23 cellular contexts compared by ENCODE assay signal in the genomic region with DNA sequence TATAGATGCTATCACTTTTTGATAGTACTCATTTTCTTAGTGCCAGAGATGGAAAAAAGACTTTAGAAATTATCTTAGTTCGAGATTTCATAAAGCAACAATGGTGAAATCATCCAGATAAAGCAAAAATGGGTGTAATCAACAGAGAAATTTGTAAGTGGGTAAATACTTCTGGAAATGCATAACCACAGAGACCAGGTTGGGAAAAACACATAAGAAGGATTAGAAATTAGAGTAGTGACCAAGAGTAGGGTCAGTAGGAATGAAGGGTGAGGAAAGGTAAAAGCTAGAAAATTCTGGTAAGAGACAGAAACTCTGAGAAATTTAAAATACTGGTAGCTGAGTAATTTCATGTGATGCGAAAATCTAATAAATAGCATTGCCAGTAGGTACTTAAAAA. TPM values are rescaled to one million over a fixed set of nuclear protein-coding genes. Genes with fewer than 3 reads are reported as not detected.
DNase-seq lines count a peak whose midpoint lies in the region; FAIRE-seq and TF ChIP-seq lines count a peak whose summit lies in the region.
"Had no signal": no experiment of that assay in that cellular context is flagged by ENCODE, and none has a peak within 500 bp of the region (broad histone marks: within the 10 kb centered on the region; RNA-seq: fewer than 3 reads in every experiment).

No MANE protein-coding gene starts in this region.

- FAIRE-seq in astrocyte (lab: Jason Lieb, UNC) = no peak
- FAIRE-seq: A204.1, D721Med, GM19239 had no signal

- H3K36me3 Mint-ChIP-seq in astrocyte (ENCODE audit: low read depth, unreplicated experiment) = peaks cover 9% of the 10 kb centered on the region
- H3K36me3 Mint-ChIP-seq in mesothelial cell of epicardium = peaks cover 3% of the 10 kb centered on the region
- H3K36me3 Mint-ChIP-seq: IgD-negative memory B cell had no signal

- H2AFZ ChIP-seq in astrocyte (ENCODE audit: low read depth, low read length) (no peak overlapping the region), smooth muscle cell (ENCODE audit: low read depth) (no peak overlapping the region)

- peak; percentile 59 for DNase-seq in astrocyte (ENCODE audit: low read depth)
- DNase-seq in mesothelial cell of epicardium (ENCODE audit: low spot score in 2 of 2, unreplicated experiment in 2 of 2) = no peak
- DNase-seq in smooth muscle cell (lab: John Stamatoyannopoulos, UW; ENCODE audit: unreplicated experiment) = no peak
- DNase-seq in RKO (ENCODE audit: low spot score) = no peak
- no peak for DNase-seq in SKM-1 treated with dmso at 0.1 percent for 144 hours (lab: John Stamatoyannopoulos, UW; ENCODE audit: unreplicated experiment)
- DNase-seq in SHP77 (lab: John Stamatoyannopoulos, UW) = no peak
- DNase-seq: AML-193; CD4-positive, alpha-beta T cell; H7; MM.1S; NCI-H1417 treated with DMSO at 0.1 percent for 48 hours; NCI-H1694 treated with DMSO at 0.1 percent for 48 hours; NCI-H2081; NCI-H2227 treated with DMSO at 0.1 percent for 48 hours; NCI-H526 treated with DMSO at 0.1 percent for 48 hours; SIG-M5 had no signal

- H3K9ac ChIP-seq in HUES6 (ENCODE audit: low read length) (no peak overlapping the region), astrocyte (ENCODE audit: low read length) (peak overlapping the region; percentile 60), smooth muscle cell (ENCODE audit: low read depth) (no peak overlapping the region)
- H3K9ac ChIP-seq: BLaER1 treated with 17β-estradiol and CSF1 and Interleukin-3, amounts not matched to agents 10 nM and 100 nM; KMS-11 had no signal

- H3K4me2 ChIP-seq in astrocyte (ENCODE audit: low read length) = peak overlapping the region; percentile 65
- H3K4me2 ChIP-seq in smooth muscle cell = no peak overlapping the region
- H3K4me2 ChIP-seq: BLaER1 treated with 17β-estradiol and CSF1 and Interleukin-3, amounts not matched to agents 10 nM and 100 nM; KMS-11 had no signal

- H3K4me1 Mint-ChIP-seq in astrocyte (ENCODE audit: low read depth, unreplicated experiment) (peaks cover 43% of the 10 kb centered on the region), mesothelial cell of epicardium (peaks cover 47% of the 10 kb centered on the region)
- H3K4me1 Mint-ChIP-seq: IgD-negative memory B cell had no signal

- H3K79me2 ChIP-seq in astrocyte (ENCODE audit: insufficient read depth, low read length) (peaks cover 83% of the 10 kb centered on the region), smooth muscle cell (ENCODE audit: low read depth) (peaks cover 78% of the 10 kb centered on the region)

- no peaks in the 10 kb centered on the region for H3K9me3 ChIP-seq in HUES6 (ENCODE audit: control insufficient read depth, insufficient read depth, low read depth, low read length)
- H3K9me3 ChIP-seq in astrocyte (ENCODE audit: insufficient read depth, low read depth, low read length) = no peaks in the 10 kb centered on the region
- H3K9me3 ChIP-seq in smooth muscle cell (replicated peaks; ENCODE audit: low read depth) = no peaks in the 10 kb centered on the region

- no peaks in the 10 kb centered on the region for H3K27me3 Mint-ChIP-seq in astrocyte (ENCODE audit: low read depth, unreplicated experiment)
- H3K27me3 Mint-ChIP-seq in mesothelial cell of epicardium (ENCODE audit: low read depth) = no peaks in the 10 kb centered on the region
- H3K27me3 Mint-ChIP-seq: IgD-negative memory B cell had no signal

- H3K27me3 ChIP-seq in HUES6 (ENCODE audit: control insufficient read depth, insufficient read depth, low read length) (no peaks in the 10 kb centered on the region), astrocyte (ENCODE audit: insufficient read depth, low read length) (no peaks in the 10 kb centered on the region), smooth muscle cell (ENCODE audit: low read depth) (no peaks in the 10 kb centered on the region)
- H3K27me3 ChIP-seq: BLaER1 treated with 17β-estradiol and CSF1 and Interleukin-3, amounts not matched to agents 10 nM and 100 nM had no signal

- no peaks in the 10 kb centered on the region for H3F3A ChIP-seq in smooth muscle cell (ENCODE audit: low read depth)

- TF ChIP-seq CTCF in astrocyte (IDR thresholded peaks at IDR 0.05; ENCODE audit: insufficient read depth, low read depth, low read length) (no peak), mesothelial cell of epicardium (IDR thresholded peaks at IDR 0.05; ENCODE audit: unreplicated experiment) (no peak), smooth muscle cell (IDR thresholded peaks at IDR 0.05; ENCODE audit: borderline replicate concordance, insufficient read depth, poor library complexity, severe bottlenecking) (no peak)

- peak overlapping the region; percentile 95 for H3K27ac Mint-ChIP-seq in astrocyte (ENCODE audit: unreplicated experiment)
- peak overlapping the region; percentile 85 for H3K27ac Mint-ChIP-seq in mesothelial cell of epicardium
- H3K27ac Mint-ChIP-seq: CD4-positive, alpha-beta T cell; IgD-negative memory B cell had no signal

- WGBS in smooth muscle cell (ENCODE audit: low lambda C conversion rate) = 92% methylated on average over 2 of the region's 2 CpGs

- H3K4me1 ChIP-seq in HUES6 (ENCODE audit: control insufficient read depth, insufficient read depth, low read length) (peaks cover 5% of the 10 kb centered on the region; the same call in 1 of the 2 replicates), astrocyte (ENCODE audit: insufficient read depth, low read length) (peaks cover 30% of the 10 kb centered on the region), smooth muscle cell (ENCODE audit: low read depth) (peaks cover 10% of the 10 kb centered on the region)
- H3K4me1 ChIP-seq: BLaER1 treated with 17β-estradiol and CSF1 and Interleukin-3, amounts not matched to agents 10 nM and 100 nM had no signal

- no peaks in the 10 kb centered on the region for H4K20me1 ChIP-seq in astrocyte (ENCODE audit: insufficient read depth, low read length)
- H4K20me1 ChIP-seq in smooth muscle cell (ENCODE audit: low read depth) = no peaks in the 10 kb centered on the region
- H4K20me1 ChIP-seq: BLaER1 treated with 17β-estradiol and CSF1 and Interleukin-3, amounts not matched to agents 10 nM and 100 nM had no signal

- H3K36me3 ChIP-seq in HUES6 (ENCODE audit: control insufficient read depth, insufficient read depth, low read length) = no peaks in the 10 kb centered on the region
- peaks cover 2% of the 10 kb centered on the region for H3K36me3 ChIP-seq in astrocyte (ENCODE audit: insufficient read depth, low read length)
- H3K36me3 ChIP-seq in smooth muscle cell (ENCODE audit: low read depth) = no peaks in the 10 kb centered on the region
- H3K36me3 ChIP-seq: BLaER1 treated with 17β-estradiol and CSF1 and Interleukin-3, amounts not matched to agents 10 nM and 100 nM had no signal

- H3K27ac ChIP-seq in HUES6 (ENCODE audit: low read depth, low read length) (0 out of 2 replicates have a peak overlapping the region, but pooled peaks have one; percentile 14), astrocyte (ENCODE audit: low read depth, low read length) (peak overlapping the region; percentile 80), smooth muscle cell (ENCODE audit: low read depth) (peak overlapping the region; percentile 62)
- H3K27ac ChIP-seq: BLaER1 treated with 17β-estradiol and CSF1 and Interleukin-3, amounts not matched to agents 10 nM and 100 nM; KMS-11 had no signal

- H3K4me3 Mint-ChIP-seq in astrocyte (ENCODE audit: unreplicated experiment) = no peak overlapping the region
- no peak overlapping the region for H3K4me3 Mint-ChIP-seq in mesothelial cell of epicardium
- H3K4me3 Mint-ChIP-seq: CD4-positive, alpha-beta T cell; IgD-negative memory B cell had no signal

- no peaks in the 10 kb centered on the region for H3K9me3 Mint-ChIP-seq in astrocyte (ENCODE audit: unreplicated experiment)
- H3K9me3 Mint-ChIP-seq in mesothelial cell of epicardium = peaks cover 10% of the 10 kb centered on the region
- H3K9me3 Mint-ChIP-seq: CD4-positive, alpha-beta T cell had no signal

- H3K4me3 ChIP-seq in HUES6 (ENCODE audit: low read depth, low read length) (no peak overlapping the region), astrocyte (ENCODE audit: insufficient read depth, low read depth, low read length) (no peak overlapping the region), smooth muscle cell (no peak overlapping the region)
- H3K4me3 ChIP-seq: BLaER1 treated with 17β-estradiol and CSF1 and Interleukin-3, amounts not matched to agents 10 nM and 100 nM had no signal

RNA-seq across cellular contexts. Expression of a gene that starts 11.2 kb away (rescaled TPM):
- total RNA-seq in astrocyte = 226 and 284 TPM in 2 replicates
- total RNA-seq in mesothelial cell of epicardium = 45.2 to 51.3 TPM (median 48.0 TPM) in 3 replicates
- 119 and 180 TPM in 2 replicates for total RNA-seq in smooth muscle cell
- polyA plus RNA-seq in smooth muscle cell = 62.5 and 98.4 TPM in 2 replicates
- total RNA-seq: CD4-positive, alpha-beta T cell had no signal
- polyA plus RNA-seq: IgD-negative memory B cell had no signal

Comparison
In these comparisons a context has a peak if more than half of its experiments do, and no peak if none do; other contexts are left out.
1. H3K27ac ChIP-seq: peak in every context shown above with its lines; median percentile 80 in astrocyte; 62 in smooth muscle cell; 14 in HUES6.